15 cellular contexts compared by ENCODE assay signal in the genomic region with DNA sequence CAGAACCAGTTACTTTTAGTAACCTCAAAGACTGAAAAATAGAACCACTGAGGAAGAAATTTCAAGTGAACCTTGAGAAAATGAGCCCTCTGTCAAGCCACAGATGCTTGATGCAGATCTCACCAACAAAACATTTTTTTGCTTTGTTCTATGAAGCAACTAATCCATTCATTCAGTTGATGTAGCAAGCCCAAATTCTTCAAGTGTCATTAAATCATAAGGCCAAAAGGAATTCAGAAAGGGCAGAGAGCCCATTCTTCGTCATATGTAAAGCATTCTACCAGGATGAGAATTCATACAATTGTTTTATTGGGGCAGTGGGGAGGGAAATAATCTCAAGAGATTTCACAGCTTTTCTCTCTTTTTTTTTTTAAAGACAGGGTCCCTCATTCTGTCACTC.
DNase-seq lines count a peak whose midpoint lies in the region; ATAC-seq and TF ChIP-seq lines count a peak whose summit lies in the region.
"Had no signal": no experiment of that assay in that cellular context is flagged by ENCODE, and none has a peak within 500 bp of the region (broad histone marks: within the 10 kb centered on the region; RNA-seq: fewer than 3 reads in every experiment).

No MANE protein-coding gene starts in this region.

- TF ChIP-seq CTCF in AG04450 (IDR thresholded peaks at IDR 0.05; ENCODE audit: low read depth, low read length) (no peak), astrocyte of the spinal cord (IDR thresholded peaks at IDR 0.05; ENCODE audit: low read depth, low read length) (no peak), BE2C (IDR thresholded peaks at IDR 0.05; ENCODE audit: low read depth, low read length) (no peak)

- ATAC-seq in HG03045 (IDR thresholded peaks at IDR 0.05; ENCODE audit: unreplicated experiment), result no peak

- H3K4me3 ChIP-seq in AG04450 (ENCODE audit: low read depth, low read length), result no peak overlapping the region
- no peak overlapping the region for H3K4me3 ChIP-seq in astrocyte of the spinal cord (ENCODE audit: low read depth, low read length)
- H3K4me3 ChIP-seq in BE2C (ENCODE audit: low read depth, low read length), result no peak overlapping the region
- H3K4me3 ChIP-seq: stomach had no signal

- peaks cover 6% of the 10 kb centered on the region; the same call in 1 of the 2 replicates for H3K4me1 ChIP-seq in BE2C

- H3K36me3 ChIP-seq in BE2C, result no peaks in the 10 kb centered on the region

- DNase-seq in AG04450 (ENCODE audit: low read depth, low spot score) (no peak), HS-5 (ENCODE audit: low read depth) (peak; percentile 83), astrocyte of the spinal cord (ENCODE audit: low read depth, low spot score) (peak; percentile 84), kidney glomerular epithelial cell (lab: John Stamatoyannopoulos, UW) (peak; percentile 49), NCI-H345 (lab: John Stamatoyannopoulos, UW) (no peak), BE2C (no peak), COR-L47 (lab: John Stamatoyannopoulos, UW) (no peak)
- DNase-seq: anterior cingulate cortex; Caco-2; effector CD8-positive, alpha-beta T cell; NCI-H187 treated with DMSO at 0.1 percent for 48 hours; nucleus accumbens; stomach had no signal

- H3K27me3 ChIP-seq in AG04450 (ENCODE audit: control insufficient read depth, insufficient read depth, low read length) (no peaks in the 10 kb centered on the region), BE2C (no peaks in the 10 kb centered on the region)
- H3K27me3 ChIP-seq: stomach had no signal

- CTCF ChIA-PET in AG04450 (lab: Charles Lee), result interaction anchor here (1.0 to 3.2 kb wide), 2 partner anchors 22 to 39 kb away, joined by 3 to 21 read pairs; no protein-coding TSS in a partner anchor

- H3K27ac ChIP-seq in AG04450 (ENCODE audit: low read depth, low read length), result peak overlapping the region; percentile 66
- H3K27ac ChIP-seq: stomach, VCaP had no signal

- POLR2A ChIA-PET in AG04450 (lab: Yijun Ruan, JAX), result interaction anchor here (1.3 to 1.9 kb wide), 2 partner anchors 25 to 49 kb away, joined by 3 to 4 read pairs; no protein-coding TSS in a partner anchor

- H3K9me3 ChIP-seq in AG04450 (ENCODE audit: control insufficient read depth, insufficient read depth, low read length) (no peaks in the 10 kb centered on the region), BE2C (no peaks in the 10 kb centered on the region)
- H3K9me3 ChIP-seq: Caco-2, stomach had no signal

- in situ Hi-C loops in astrocyte of the spinal cord (cut with HindIII; ENCODE audit: low sequenced_read_pairs), result no loop called here

Comparison
In these comparisons a context has a peak if more than half of its experiments do, and no peak if none do; other contexts are left out.
1. DNase-seq: peak in HS-5 (single experiment), astrocyte of the spinal cord (single experiment) and kidney glomerular epithelial cell (single experiment); none in AG04450 (single experiment), NCI-H345 (single experiment), BE2C (single experiment) and COR-L47 (single experiment).